ENCODE assay signal across 9 cellular contexts in genomic region chr1:226798427-226799411, GRCh38. TPM values are rescaled to one million over a fixed set of nuclear protein-coding genes. Genes with fewer than 3 reads are reported as not detected.
DNase-seq lines count a peak whose midpoint lies in the region; ATAC-seq and TF ChIP-seq lines count a peak whose summit lies in the region.
"Had no signal": no experiment of that assay in that cellular context is flagged by ENCODE, and none has a peak within 500 bp of the region (broad histone marks: within the 10 kb centered on the region; RNA-seq: fewer than 3 reads in every experiment).

No MANE protein-coding gene starts in this region.

- H3K9me3 ChIP-seq in left ventricle myocardium inferior (replicated peaks) = no peaks in the 10 kb centered on the region
- H3K9me3 ChIP-seq in right atrium auricular region = no peaks in the 10 kb centered on the region
- no peaks in the 10 kb centered on the region for H3K9me3 ChIP-seq in effector memory CD4-positive, alpha-beta T cell (ENCODE audit: control insufficient read depth, low read length)

- intact Hi-C loops in left ventricle myocardium inferior (cut with micrococcal nuclease) = no loop called here

- no peak overlapping the region for H3K4me3 ChIP-seq in left ventricle myocardium inferior
- no peak overlapping the region for H3K4me3 ChIP-seq in right atrium auricular region
- H3K4me3 ChIP-seq in effector memory CD4-positive, alpha-beta T cell (ENCODE audit: insufficient read depth, low read depth, low read length, poor library complexity, severe bottlenecking) = peak overlapping the region; percentile 25
- H3K4me3 ChIP-seq: SK-N-MC had no signal

- no peak for DNase-seq in left ventricle myocardium inferior
- no peak for DNase-seq in right atrium auricular region (ENCODE audit: low spot score)
- DNase-seq in T-helper 9 cell = peak; percentile 38
- peak; percentile 36 to 49 (median 47) for DNase-seq in effector memory CD4-positive, alpha-beta T cell
- DNase-seq in stimulated activated CD8-positive, alpha-beta memory T cell treated with anti-CD3 and anti-CD28 coated beads, Interleukin-4, amount 100 ng/mL, for 4 hours (ENCODE audit: low read depth in 2 of 2, low spot score in 1 of 2) = peak; percentile 16 to 27
- DNase-seq in omental fat pad (ENCODE audit: low spot score) = no peak
- no peak for DNase-seq in DMS114 treated with DMSO at 0.1 percent for 48 hours (lab: John Stamatoyannopoulos, UW; ENCODE audit: unreplicated experiment)
- DNase-seq in mesothelial cell of epicardium (ENCODE audit: low spot score in 2 of 2, unreplicated experiment in 2 of 2) = no peak

- H3K27ac ChIP-seq in left ventricle myocardium inferior (replicated peaks) (peak overlapping the region; percentile 50), right atrium auricular region (no peak overlapping the region)
- peak overlapping the region; percentile 74 for H3K27ac ChIP-seq in effector memory CD4-positive, alpha-beta T cell (ENCODE audit: insufficient read depth, low read length, poor library complexity, severe bottlenecking)
- H3K27ac ChIP-seq: SK-N-MC had no signal

- peaks cover 6% of the 10 kb centered on the region for H3K4me1 Mint-ChIP-seq in mesothelial cell of epicardium

- TF ChIP-seq CTCF in left ventricle myocardium inferior (IDR thresholded peaks at IDR 0.05; ENCODE audit: borderline replicate concordance) (no peak), right atrium auricular region (IDR thresholded peaks at IDR 0.05) (no peak), omental fat pad (IDR thresholded peaks at IDR 0.05) (no peak), mesothelial cell of epicardium (IDR thresholded peaks at IDR 0.05; ENCODE audit: unreplicated experiment) (no peak)

- peaks cover 14% of the 10 kb centered on the region for H3K4me1 ChIP-seq in left ventricle myocardium inferior
- H3K4me1 ChIP-seq in right atrium auricular region = peaks cover 0 to 12% of the 10 kb centered on the region in 2 donors
- peaks cover 27% of the 10 kb centered on the region for H3K4me1 ChIP-seq in effector memory CD4-positive, alpha-beta T cell (ENCODE audit: control insufficient read depth, insufficient read depth, low read length, poor library complexity, severe bottlenecking)

- no peak overlapping the region for H3K27ac Mint-ChIP-seq in mesothelial cell of epicardium

- H3K4me3 Mint-ChIP-seq in mesothelial cell of epicardium = no peak overlapping the region

- no peaks in the 10 kb centered on the region for H3K36me3 Mint-ChIP-seq in mesothelial cell of epicardium

- H3K27me3 ChIP-seq in left ventricle myocardium inferior (ENCODE audit: low read depth) = no peaks in the 10 kb centered on the region
- no peaks in the 10 kb centered on the region for H3K27me3 ChIP-seq in right atrium auricular region
- no peaks in the 10 kb centered on the region for H3K27me3 ChIP-seq in effector memory CD4-positive, alpha-beta T cell (replicated peaks; ENCODE audit: control insufficient read depth, insufficient read depth, low read length, poor library complexity, severe bottlenecking)

- ATAC-seq in omental fat pad (ENCODE audit: low FRiP score) = no peak

- H3K27me3 Mint-ChIP-seq in mesothelial cell of epicardium (ENCODE audit: low read depth) = no peaks in the 10 kb centered on the region

- no peaks in the 10 kb centered on the region for H3K9me3 Mint-ChIP-seq in mesothelial cell of epicardium

- no peaks in the 10 kb centered on the region for H3K36me3 ChIP-seq in left ventricle myocardium inferior
- H3K36me3 ChIP-seq in right atrium auricular region = no peaks in the 10 kb centered on the region
- no peaks in the 10 kb centered on the region for H3K36me3 ChIP-seq in effector memory CD4-positive, alpha-beta T cell (ENCODE audit: control insufficient read depth, insufficient read depth, low read length)

RNA-seq across cellular contexts. Expression of gene ITPKB, which starts 59.6 kb away (rescaled TPM):
- total RNA-seq in left ventricle myocardium inferior (15.7 TPM), right atrium auricular region (10 to 100 TPM; 10.8 to 11.0 TPM), omental fat pad (10 to 100 TPM; 22.2 to 68.6 (median 31.5) TPM), mesothelial cell of epicardium (19.7 to 21.2 TPM (median 21.0 TPM) in 3 replicates)

Comparison
In these comparisons a context has a peak if more than half of its experiments do, and no peak if none do; other contexts are left out.
1. H3K27ac ChIP-seq: peak in left ventricle myocardium inferior (single experiment) and effector memory CD4-positive, alpha-beta T cell (single experiment); none in right atrium auricular region (0 of 2).
2. DNase-seq: peak in T-helper 9 cell (single experiment), effector memory CD4-positive, alpha-beta T cell (3 of 3) and stimulated activated CD8-positive, alpha-beta memory T cell treated with anti-CD3 and anti-CD28 coated beads, Interleukin-4, amount 100 ng/mL, for 4 hours (2 of 2); none in left ventricle myocardium inferior (single experiment), right atrium auricular region (single experiment), omental fat pad (single experiment), DMS114 treated with DMSO at 0.1 percent for 48 hours (single experiment) and mesothelial cell of epicardium (0 of 2).